12 cellular contexts compared by ENCODE assay signal in the genomic region with DNA sequence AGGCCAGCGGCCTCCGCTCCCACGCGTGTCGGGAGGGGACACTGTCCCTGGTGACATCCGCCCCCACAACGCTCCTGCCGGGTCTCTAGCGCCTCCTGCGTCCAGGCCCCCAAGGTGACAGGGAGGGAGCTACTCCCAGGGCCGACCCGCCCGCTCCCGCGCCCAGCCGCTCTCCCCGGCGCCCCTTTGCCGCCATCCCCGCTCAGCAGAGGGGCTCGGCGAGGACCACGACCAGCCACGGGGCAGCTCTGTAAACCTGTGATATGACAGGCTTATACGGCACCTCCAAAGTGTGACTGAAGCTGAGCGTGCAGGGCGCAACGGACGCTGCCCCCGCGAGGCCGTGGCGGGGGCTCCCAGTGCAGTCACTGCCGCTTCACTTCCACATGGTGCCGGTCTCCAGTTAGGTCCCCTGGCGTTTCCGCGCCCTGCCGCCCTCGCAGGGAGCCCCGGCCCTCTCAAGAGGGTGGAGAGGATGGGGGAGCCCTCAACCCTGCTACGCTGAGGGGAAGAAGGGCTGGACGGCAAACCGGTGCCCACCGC. TPM values are rescaled to one million over a fixed set of nuclear protein-coding genes. Genes with fewer than 3 reads are reported as not detected.
A peak's percentile ranks its signal among the peaks of the same experiment; 100 is the strongest.
DNase-seq lines count a peak whose midpoint lies in the region; TF ChIP-seq lines count a peak whose summit lies in the region.
"Had no signal": no experiment of that assay in that cellular context is flagged by ENCODE, and none has a peak within 500 bp of the region (broad histone marks: within the 10 kb centered on the region; RNA-seq: fewer than 3 reads in every experiment).

No MANE protein-coding gene starts in this region.

- H3K36me3 ChIP-seq in WERI-Rb-1: no peaks in the 10 kb centered on the region
- H3K36me3 ChIP-seq in ectodermal cell (ENCODE audit: control insufficient read depth, insufficient read depth, low read length): no peaks in the 10 kb centered on the region

- H3K27ac ChIP-seq in WERI-Rb-1 (peak overlapping the region; percentile 87), ectodermal cell (ENCODE audit: insufficient read depth, low read depth, low read length, poor library complexity, severe bottlenecking) (no peak overlapping the region), temporal lobe (ENCODE audit: low read depth, low read length) (peak overlapping the region; percentile 44)

- peak overlapping the region; percentile 62 for H3K4me3 Mint-ChIP-seq in mesothelial cell of epicardium
- H3K4me3 Mint-ChIP-seq: stimulated activated effector memory CD8-positive, alpha-beta T cell treated with anti-CD3 and anti-CD28 coated beads, Interleukin-12 subunit alpha, Interleukin-12 subunit beta, amount 100 ng/mL, for 72 hours had no signal

- no peaks in the 10 kb centered on the region for H3K9me3 ChIP-seq in WERI-Rb-1 (ENCODE audit: severe bottlenecking)
- no peaks in the 10 kb centered on the region for H3K9me3 ChIP-seq in ectodermal cell (ENCODE audit: control insufficient read depth, low read length)

- no peaks in the 10 kb centered on the region for H3K36me3 Mint-ChIP-seq in mesothelial cell of epicardium
- H3K36me3 Mint-ChIP-seq: CD8-positive, alpha-beta memory T cell; stimulated activated effector memory CD8-positive, alpha-beta T cell treated with anti-CD3 and anti-CD28 coated beads, Interleukin-12 subunit alpha, Interleukin-12 subunit beta, amount 100 ng/mL, for 72 hours had no signal

- H3K4me3 ChIP-seq in WERI-Rb-1 (ENCODE audit: low read depth, low read length) (peak overlapping the region; percentile 64), ectodermal cell (ENCODE audit: insufficient read depth, low read depth, low read length) (peak overlapping the region; percentile 33)

- H3K27me3 ChIP-seq in WERI-Rb-1 (ENCODE audit: insufficient read depth, low read depth, severe bottlenecking): no peaks in the 10 kb centered on the region
- peaks cover 53% of the 10 kb centered on the region for H3K27me3 ChIP-seq in ectodermal cell (ENCODE audit: control insufficient read depth, insufficient read depth, low read length, poor library complexity, severe bottlenecking)

- 5% methylated on average over 45 of the region's 45 CpGs for WGBS in ectodermal cell, 2 experiments

- peaks cover 62% of the 10 kb centered on the region for H3K27me3 Mint-ChIP-seq in mesothelial cell of epicardium (ENCODE audit: low read depth)

- H3K4me1 ChIP-seq in ectodermal cell (ENCODE audit: control insufficient read depth, insufficient read depth, low read length): peaks cover 4% of the 10 kb centered on the region

- H3K9me3 Mint-ChIP-seq in mesothelial cell of epicardium: no peaks in the 10 kb centered on the region
- H3K9me3 Mint-ChIP-seq: activated T-helper 2 cell treated with anti-CD3 and anti-CD28 coated beads, Interferon-gamma antibody, Interleukin-2, Interleukin-4, amounts not matched to agents 10 μg/mL and 5 μg/mL and 100 μg/mL, durations not matched to agents 14 hours and 24 hours and 36 hours; stimulated activated effector memory CD8-positive, alpha-beta T cell treated with anti-CD3 and anti-CD28 coated beads, Interleukin-12 subunit alpha, Interleukin-12 subunit beta, amount 100 ng/mL, for 72 hours had no signal

- no peak overlapping the region for H3K27ac Mint-ChIP-seq in mesothelial cell of epicardium
- H3K27ac Mint-ChIP-seq: activated T-helper 2 cell treated with anti-CD3 and anti-CD28 coated beads, Interferon-gamma antibody, Interleukin-2, Interleukin-4, amounts not matched to agents 10 μg/mL and 5 μg/mL and 100 μg/mL, durations not matched to agents 14 hours and 24 hours and 36 hours; CD8-positive, alpha-beta memory T cell; stimulated activated effector memory CD8-positive, alpha-beta T cell treated with anti-CD3 and anti-CD28 coated beads, Interleukin-12 subunit alpha, Interleukin-12 subunit beta, amount 100 ng/mL, for 72 hours had no signal

- peaks cover 10% of the 10 kb centered on the region for H3K4me1 Mint-ChIP-seq in mesothelial cell of epicardium
- H3K4me1 Mint-ChIP-seq: stimulated activated effector memory CD8-positive, alpha-beta T cell treated with anti-CD3 and anti-CD28 coated beads, Interleukin-12 subunit alpha, Interleukin-12 subunit beta, amount 100 ng/mL, for 72 hours had no signal

- DNase-seq in WERI-Rb-1 (peak; percentile 88), mesothelial cell of epicardium (ENCODE audit: low spot score in 2 of 2, unreplicated experiment in 2 of 2) (no peak), ureter (ENCODE audit: low spot score) (no peak), hepatic stellate cell (ENCODE audit: low spot score) (no peak), NCI-H2196 treated with DMSO at 0.1 percent for 48 hours (lab: John Stamatoyannopoulos, UW; ENCODE audit: unreplicated experiment) (no peak)
- DNase-seq: CD8-positive, alpha-beta memory T cell; NCI-H2081 had no signal

- TF ChIP-seq CTCF in WERI-Rb-1 (IDR thresholded peaks at IDR 0.05; ENCODE audit: low read depth, low read length): peak; percentile 74
- TF ChIP-seq CTCF in mesothelial cell of epicardium (IDR thresholded peaks at IDR 0.05; ENCODE audit: unreplicated experiment): no peak

RNA-seq across cellular contexts. Expression of a gene that starts 1.0 kb away (rescaled TPM):
- polyA plus RNA-seq in ectodermal cell (2013, experiment 1 of 4): 4.2 TPM
- polyA plus RNA-seq in ectodermal cell (2013, experiment 2 of 4): 3.4 TPM
- 4.9 TPM for polyA plus RNA-seq in ectodermal cell (2013, experiment 3 of 4)
- 8.6 TPM for polyA plus RNA-seq in ectodermal cell (2013, experiment 4 of 4)
- total RNA-seq in mesothelial cell of epicardium (0.84 to 3.0 TPM (median 0.86 TPM) in 3 replicates), temporal lobe (30.2 TPM), ureter (13.1 TPM)
- total RNA-seq: activated T-helper 2 cell treated with anti-CD3 and anti-CD28 coated beads, Interferon-gamma antibody, Interleukin-2, Interleukin-4, amounts not matched to agents 10 μg/mL and 5 μg/mL and 100 μg/mL, durations not matched to agents 14 hours and 24 hours and 36 hours; CD8-positive, alpha-beta memory T cell; LHCN-M2 had no signal
- polyA plus RNA-seq: CD8-positive, alpha-beta memory T cell had no signal
